31 cellular contexts compared by ENCODE assay signal in genomic region chr11:112932593-112932992, GRCh38.
"Had no signal": no experiment of that assay in that cellular context is flagged by ENCODE, and none has a peak within 500 bp of the region (broad histone marks: within the 10 kb centered on the region; RNA-seq: fewer than 3 reads in every experiment).

No MANE protein-coding gene starts in this region.

- H3K4me3 Mint-ChIP-seq: dendritic cell treated with granulocyte-macrophage colony-stimulating factor and Interleukin-4, amounts not matched to agents 40 ng/mL and 50 ng/mL, for 4 days; endodermal cell; memory B cell; naive B cell; natural killer cell treated with Interleukin-12 subunit alpha and Interleukin-12 subunit beta and Interleukin-15 and Interleukin-18, amount 100 ng/mL, for 72 hours; neural crest cell had no signal

- H3K4me2 ChIP-seq: hepatocyte, smooth muscle cell had no signal

- H2AFZ ChIP-seq: hepatocyte, parathyroid adenoma had no signal

- H3K9me3 ChIP-seq: colonic mucosa, gastroesophageal sphincter, right lobe of liver, stomach, tibial nerve, upper lobe of left lung, uterus had no signal

- H3K79me2 ChIP-seq: hepatocyte, parathyroid adenoma had no signal

- H3K27ac Mint-ChIP-seq: dendritic cell treated with granulocyte-macrophage colony-stimulating factor and Interleukin-4, amounts not matched to agents 40 ng/mL and 50 ng/mL, for 4 days; endodermal cell; memory B cell; naive B cell; natural killer cell treated with Interleukin-12 subunit alpha and Interleukin-12 subunit beta and Interleukin-15 and Interleukin-18, amount 100 ng/mL, for 72 hours; progenitor cell of endocrine pancreas had no signal

- H3K36me3 Mint-ChIP-seq: memory B cell, naive B cell had no signal

- H3K4me1 Mint-ChIP-seq: memory B cell, naive B cell had no signal

- H3K27ac ChIP-seq: colonic mucosa, epithelial cell of prostate, foreskin keratinocyte, gastroesophageal sphincter, heart left ventricle, hepatocyte, parathyroid adenoma, right lobe of liver, stomach, tibial nerve, upper lobe of left lung, uterus had no signal

- H3K4me1 ChIP-seq: colonic mucosa, foreskin keratinocyte, gastroesophageal sphincter, parathyroid adenoma, right lobe of liver, stomach, tibial nerve, upper lobe of left lung, uterus had no signal

- H3K4me3 ChIP-seq: colonic mucosa, gastroesophageal sphincter, heart left ventricle, hepatocyte, lung, right lobe of liver, smooth muscle cell, stomach, tibial nerve, upper lobe of left lung, uterus had no signal

- ATAC-seq: esophagus mucosa; foreskin keratinocyte; gastroesophageal sphincter; heart left ventricle; left colon; natural killer cell treated with Interleukin-12 subunit alpha and Interleukin-12 subunit beta and Interleukin-15 and Interleukin-18, amount 100 ng/mL, for 72 hours; right lobe of liver had no signal

- H3K27me3 ChIP-seq: colonic mucosa, gastroesophageal sphincter, heart left ventricle, hepatocyte, right lobe of liver, stomach, tibial nerve, upper lobe of left lung, uterus had no signal

- DNase-seq: colonic mucosa; effector CD8-positive, alpha-beta T cell; endodermal cell; foreskin keratinocyte; heart left ventricle; islet precursor cell; kidney glomerular epithelial cell; left colon; naive B cell; right lobe of liver; stimulated activated CD4-positive, alpha-beta T cell treated with anti-CD3 and anti-CD28 coated beads, Interleukin-12 subunit alpha, Interleukin-12 subunit beta, amount 100 ng/mL, for 4 hours; stimulated activated CD4-positive, alpha-beta T cell treated with anti-CD3 and anti-CD28 coated beads, Interleukin-1b, Interleukin-23, amount 100 ng/mL, for 48 hours; stimulated activated CD4-positive, alpha-beta T cell treated with anti-CD3 and anti-CD28 coated beads, Interleukin-4, amount 100 ng/mL, for 1 hour; stimulated activated CD8-positive, alpha-beta memory T cell treated with anti-CD3 and anti-CD28 coated beads, Interleukin-4, amount 100 ng/mL, for 48 hours; stimulated activated naive CD4-positive, alpha-beta T cell; stomach; upper lobe of left lung; uterus had no signal

- H3K36me3 ChIP-seq: colonic mucosa, gastroesophageal sphincter, heart left ventricle, right lobe of liver, stomach, tibial nerve, upper lobe of left lung had no signal

- H3K9ac ChIP-seq: parathyroid adenoma had no signal

- H3K9me3 Mint-ChIP-seq: dendritic cell treated with granulocyte-macrophage colony-stimulating factor and Interleukin-4, amounts not matched to agents 40 ng/mL and 50 ng/mL, for 4 days; natural killer cell treated with Interleukin-12 subunit alpha and Interleukin-12 subunit beta and Interleukin-15 and Interleukin-18, amount 100 ng/mL, for 72 hours; neural crest cell had no signal
